ENCODE assay signal across 8 cellular contexts in genomic region chrX:83845397-83845796, GRCh38. TPM values are rescaled to one million over a fixed set of nuclear protein-coding genes. Genes with fewer than 3 reads are reported as not detected.
DNase-seq lines count a peak whose midpoint lies in the region; ATAC-seq and TF ChIP-seq lines count a peak whose summit lies in the region.

No MANE protein-coding gene starts in this region.

- TF ChIP-seq POLR2A in stomach (IDR thresholded peaks at IDR 0.05) = no peak

- no peaks in the 10 kb centered on the region for H3K36me3 ChIP-seq in stomach

- WGBS in stomach, 5 donors = 8 to 16% (median 12%) methylated on average over 2 of the region's 2 CpGs

- peak; percentile 87 for ATAC-seq in GM19372 (IDR thresholded peaks at IDR 0.05; ENCODE audit: low read depth, unreplicated experiment)
- peak; percentile 98 for ATAC-seq in HG03135 (IDR thresholded peaks at IDR 0.05; ENCODE audit: unreplicated experiment)

- H3K4me1 ChIP-seq in stomach = no peaks in the 10 kb centered on the region

- no peak overlapping the region for H3K27ac ChIP-seq in stomach

- in situ Hi-C loops in T47D (cut with HindIII; ENCODE audit: low pct_unique_long_range_greater_than_20kb, low sequenced_read_pairs) = no loop called here

- peak in 3 of 7 experiments; percentile 23 to 53 (median 47) for TF ChIP-seq CTCF in stomach (IDR thresholded peaks at IDR 0.05)

- intact Hi-C loops in stomach (cut with DNase I; ENCODE audit: low total_unique reads) = no loop called here

- DNase-seq in EL (peak; percentile 0), NCI-H524 (lab: John Stamatoyannopoulos, UW) (peak; percentile 26 to 41), T47D (ENCODE audit: low read depth in 1 of 2, low spot score in 1 of 2) (peak; percentile 1 to 46), medulla oblongata (ENCODE audit: extremely low spot score) (peak; percentile 26), stomach (no peak), COLO668 (lab: John Stamatoyannopoulos, UW; ENCODE audit: unreplicated experiment) (no peak)

- TF ChIP-seq EP300 in stomach (IDR thresholded peaks at IDR 0.05) = no peak

- no peaks in the 10 kb centered on the region for H3K27me3 ChIP-seq in stomach

- no peaks in the 10 kb centered on the region for H3K9me3 ChIP-seq in stomach

- no peak overlapping the region for H3K4me3 ChIP-seq in stomach

RNA-seq across cellular contexts. Expression of gene CYLC1, which starts 15.5 kb away (rescaled TPM):
- total RNA-seq in stomach = not detected
- polyA plus RNA-seq in stomach = not detected

Comparison
In these comparisons a context has a peak if more than half of its experiments do, and no peak if none do; other contexts are left out.
1. DNase-seq: peak in EL (single experiment), NCI-H524 (2 of 2), T47D (2 of 2) and medulla oblongata (single experiment); none in stomach (single experiment) and COLO668 (single experiment).